Comparison of ENCODE assay signal across 21 cellular contexts in genomic region chr2:216345846-216346245, GRCh38. TPM values are rescaled to one million over a fixed set of nuclear protein-coding genes. Genes with fewer than 3 reads are reported as not detected.
"Had no signal": no experiment of that assay in that cellular context is flagged by ENCODE, and none has a peak within 500 bp of the region (broad histone marks: within the 10 kb centered on the region; RNA-seq: fewer than 3 reads in every experiment).

No MANE protein-coding gene starts in this region.

- H3K27me3 Mint-ChIP-seq: activated CD4-positive, alpha-beta T cell treated with anti-CD3 and anti-CD28 coated beads for 36 hours; activated CD8-positive, alpha-beta T cell treated with anti-CD3 and anti-CD28 coated beads for 36 hours; T-cell had no signal

- H3K4me3 Mint-ChIP-seq: activated CD4-positive, alpha-beta T cell treated with anti-CD3 and anti-CD28 coated beads for 36 hours; activated CD8-positive, alpha-beta T cell treated with anti-CD3 and anti-CD28 coated beads for 36 hours; immature natural killer cell; memory B cell; neural crest cell; T-cell had no signal

- H3K4me3 ChIP-seq: colonic mucosa, left lung, pancreas, stomach, thoracic aorta, uterus had no signal

- H3K9me3 Mint-ChIP-seq: activated CD8-positive, alpha-beta T cell treated with anti-CD3 and anti-CD28 coated beads for 36 hours; activated naive CD8-positive, alpha-beta T cell treated with anti-CD3 and anti-CD28 coated beads, Interleukin-2, amount 10 ng/mL, durations not matched to agents 7 days and 5 days; immature natural killer cell; memory B cell; neural crest cell; T-cell had no signal

- H3K9me3 ChIP-seq: colonic mucosa, left lung, pancreas, stomach, thoracic aorta, uterus had no signal

- H3K27me3 ChIP-seq: colonic mucosa, left lung, pancreas, uterus had no signal

- ATAC-seq: activated CD4-positive, alpha-beta T cell treated with anti-CD3 and anti-CD28 coated beads for 36 hours; activated CD8-positive, alpha-beta T cell treated with anti-CD3 and anti-CD28 coated beads for 36 hours; activated T-cell treated with anti-CD3 and anti-CD28 coated beads, Interleukin-2, amount 50 U/mL, for 72 hours; left lung; pancreas; T-cell had no signal

- H3K36me3 Mint-ChIP-seq: activated naive CD8-positive, alpha-beta T cell treated with anti-CD3 and anti-CD28 coated beads, Interleukin-2, amount 10 ng/mL, durations not matched to agents 7 days and 5 days; immature natural killer cell; memory B cell; T-cell had no signal

- H3K27ac ChIP-seq: colonic mucosa, left lung, pancreas, stomach, thoracic aorta, uterus, VCaP had no signal

- DNase-seq: activated CD4-positive, alpha-beta T cell treated with anti-CD3 and anti-CD28 coated beads for 36 hours; activated CD8-positive, alpha-beta memory T cell treated with anti-CD3 and anti-CD28 coated beads, Interleukin-2, amount 50 U/mL, for 4 hours; activated CD8-positive, alpha-beta T cell treated with anti-CD3 and anti-CD28 coated beads for 36 hours; activated gamma-delta T cell treated with Interleukin-2 at 50 U/mL for 16 hours; activated naive CD8-positive, alpha-beta T cell treated with anti-CD3 and anti-CD28 coated beads, Interleukin-2, amount 10 ng/mL, durations not matched to agents 7 days and 5 days; activated T-cell treated with anti-CD3 and anti-CD28 coated beads, Interleukin-2, amount 50 U/mL, for 72 hours; anterior cingulate cortex; caudate nucleus; colonic mucosa; immature natural killer cell; left lung; pancreas; stomach; T-cell; T1000; uterus had no signal

- H3K27ac Mint-ChIP-seq: activated CD4-positive, alpha-beta T cell treated with anti-CD3 and anti-CD28 coated beads for 36 hours; activated T-cell treated with anti-CD3 and anti-CD28 coated beads, Interleukin-2, amount 50 U/mL, for 72 hours; memory B cell; T-cell had no signal

- H3K36me3 ChIP-seq: colonic mucosa, left lung, pancreas, stomach, thoracic aorta, uterus had no signal

- H3K4me1 ChIP-seq: colonic mucosa, left lung, pancreas, uterus had no signal

RNA-seq across cellular contexts. Expression of gene MARCHF4, which starts 26.4 kb away (rescaled TPM):
- total RNA-seq: activated CD4-positive, alpha-beta T cell treated with anti-CD3 and anti-CD28 coated beads for 36 hours; activated CD8-positive, alpha-beta T cell treated with anti-CD3 and anti-CD28 coated beads for 36 hours; activated naive CD8-positive, alpha-beta T cell treated with anti-CD3 and anti-CD28 coated beads, Interleukin-2, amount 10 ng/mL, durations not matched to agents 7 days and 5 days; activated T-cell treated with anti-CD3 and anti-CD28 coated beads, Interleukin-2, amount 50 U/mL, for 72 hours; skeletal muscle tissue; T-cell had no signal
